ENCODE assay signal across 9 cellular contexts in the genomic region with DNA sequence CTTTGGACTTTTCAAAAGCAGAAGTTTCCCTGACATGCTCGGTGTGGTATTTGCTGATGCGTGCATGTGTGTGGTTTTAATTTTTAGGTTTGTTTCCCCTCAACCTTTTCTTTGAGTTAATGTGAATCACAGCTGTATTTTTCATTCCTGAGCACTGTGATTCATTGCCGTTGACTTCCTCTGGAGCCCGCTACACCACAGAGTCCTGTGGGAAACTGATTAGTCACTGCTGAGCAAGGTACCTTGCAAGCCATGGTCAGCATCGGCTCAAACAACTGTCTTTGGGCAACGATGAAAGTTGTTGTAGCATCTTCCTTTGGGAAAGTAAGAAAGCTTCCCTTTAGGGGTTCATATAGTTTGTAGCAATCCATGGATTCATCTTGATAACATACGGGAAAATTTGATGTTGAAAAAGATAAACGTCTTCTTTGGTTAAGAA. TPM values are rescaled to one million over a fixed set of nuclear protein-coding genes. Genes with fewer than 3 reads are reported as not detected.
A peak's percentile ranks its signal among the peaks of the same experiment; 100 is the strongest.
DNase-seq lines count a peak whose midpoint lies in the region; ATAC-seq, FAIRE-seq and TF ChIP-seq lines count a peak whose summit lies in the region.
"Had no signal": no experiment of that assay in that cellular context is flagged by ENCODE, and none has a peak within 500 bp of the region (broad histone marks: within the 10 kb centered on the region; RNA-seq: fewer than 3 reads in every experiment).

No MANE protein-coding gene starts in this region.

- peak; percentile 23 for TF ChIP-seq CTCF in retinal pigment epithelial cell (conservative IDR thresholded peaks at IDR 0.05; ENCODE audit: low read depth, low read length)
- TF ChIP-seq CTCF in colonic mucosa (IDR thresholded peaks at IDR 0.05), result no peak

- H3K36me3 ChIP-seq in colonic mucosa, result no peaks in the 10 kb centered on the region

- no peaks in the 10 kb centered on the region for H3K4me1 ChIP-seq in colonic mucosa

- no peak for TF ChIP-seq POLR2A in GM12891 (IDR thresholded peaks at IDR 0.05; ENCODE audit: low read depth, low read length)

- ATAC-seq in GM18861 (IDR thresholded peaks at IDR 0.05; ENCODE audit: unreplicated experiment), result no peak
- ATAC-seq in GM21515 (IDR thresholded peaks at IDR 0.05; ENCODE audit: unreplicated experiment), result no peak

- no peak overlapping the region for H3K27ac ChIP-seq in colonic mucosa
- H3K27ac ChIP-seq: HL-60 had no signal

- H3K9me3 ChIP-seq in colonic mucosa, result no peaks in the 10 kb centered on the region

- no peak overlapping the region for H3K4me3 ChIP-seq in retinal pigment epithelial cell (ENCODE audit: low read length)
- no peak overlapping the region for H3K4me3 ChIP-seq in colonic mucosa

- intact Hi-C loops in colonic mucosa (cut with DNase I), result no loop called here

- no peaks in the 10 kb centered on the region for H3K27me3 ChIP-seq in colonic mucosa

- DNase-seq in GM12891 (ENCODE audit: insufficient read length, low spot score) (no peak), RPMI7951 (ENCODE audit: low read depth) (peak; percentile 100), fibroblast of peridontal ligament (ENCODE audit: extremely low read depth) (peak; percentile 99), retinal pigment epithelial cell (ENCODE audit: low read depth) (peak; percentile 72), colonic mucosa (no peak)
- DNase-seq in activated naive CD4-positive, alpha-beta T cell treated with Interleukin-2 at 50 U/mL for 16 hours, result no peak

- no peak overlapping the region for H3K9ac ChIP-seq in colonic mucosa (ENCODE audit: low read depth in 2 of 2, low read length in 2 of 2)

- peak; percentile 62 for FAIRE-seq in GM12891 (lab: Jason Lieb, UNC)

TF ChIP-seq in GM12891, 5 proteins besides CTCF, POLR2A, EP300 and RAD21:
- TF ChIP-seq SPI1 (IDR thresholded peaks at IDR 0.05; ENCODE audit: low read depth, low read length), result no peak
- TF ChIP-seq PAX5 (IDR thresholded peaks at IDR 0.05; ENCODE audit: insufficient read depth, low read length, severe bottlenecking), result peak; percentile 51

RNA-seq across cellular contexts. Expression of a gene that starts 57.5 kb away (rescaled TPM):
- 0.40 TPM for polyA plus RNA-seq in GM12891 (2012; ENCODE audit: low read depth, missing spikeins)
- 61.0 and 62.8 TPM in 2 replicates for total RNA-seq in RPMI7951 (2014; rRNA removed; shearing (Covaris generic))
- 100 to 1,000 TPM in 1 of 2 donors, 10 to 100 TPM in 1; 82.0 to 105 TPM for total RNA-seq in colonic mucosa

Comparison
In these comparisons a context has a peak if more than half of its experiments do, and no peak if none do; other contexts are left out.
1. DNase-seq: peak in RPMI7951 (single experiment), fibroblast of peridontal ligament (single experiment) and retinal pigment epithelial cell (single experiment); none in GM12891 (single experiment), activated naive CD4-positive, alpha-beta T cell treated with Interleukin-2 at 50 U/mL for 16 hours (single experiment) and colonic mucosa (single experiment).